8 cellular contexts compared by ENCODE assay signal in the genomic region with DNA sequence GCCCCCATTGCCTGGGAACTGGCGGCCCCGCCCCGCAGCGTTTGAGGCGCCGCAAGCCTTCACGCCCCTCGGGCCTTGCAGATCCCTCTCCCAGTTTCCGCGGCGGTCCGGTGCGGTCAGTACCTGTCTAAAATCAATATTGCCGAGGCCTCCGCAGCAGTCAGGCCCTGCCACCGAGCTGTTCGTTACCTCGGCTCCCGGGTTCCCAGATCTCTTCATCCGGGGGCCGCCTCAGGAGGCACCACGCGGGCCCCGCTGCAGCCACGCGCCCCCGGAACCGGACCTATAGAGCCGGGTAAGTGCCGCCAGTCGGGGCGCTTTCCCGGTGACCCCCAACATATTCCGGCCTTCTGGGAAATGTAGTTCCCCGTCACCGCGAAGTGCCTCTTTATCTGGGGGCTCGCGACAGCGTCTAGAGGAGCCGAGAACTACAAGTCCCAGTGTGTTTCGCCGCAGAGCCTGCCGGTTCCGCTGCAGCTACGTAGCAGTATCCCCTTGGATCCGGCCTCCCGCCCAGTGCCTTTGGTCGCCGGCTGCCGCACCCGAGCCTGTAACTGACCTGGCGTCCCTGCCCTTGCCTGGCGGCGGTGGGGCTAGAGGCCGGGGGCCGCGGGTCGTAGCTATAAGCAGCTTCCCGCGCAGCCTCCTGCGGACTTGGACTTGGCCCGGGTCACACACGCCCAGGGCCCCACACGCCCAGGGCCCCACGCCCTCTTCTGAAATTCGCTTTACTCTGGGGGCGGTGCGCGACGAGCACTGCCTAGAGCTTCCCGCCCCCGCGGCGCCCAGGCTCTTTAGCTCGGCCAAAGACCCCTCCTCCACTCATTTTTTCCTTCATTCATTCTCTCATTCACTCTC. TPM values are rescaled to one million over a fixed set of nuclear protein-coding genes. Genes with fewer than 3 reads are reported as not detected.
DNase-seq lines count a peak whose midpoint lies in the region; ATAC-seq and TF ChIP-seq lines count a peak whose summit lies in the region.

A gene with protein sequence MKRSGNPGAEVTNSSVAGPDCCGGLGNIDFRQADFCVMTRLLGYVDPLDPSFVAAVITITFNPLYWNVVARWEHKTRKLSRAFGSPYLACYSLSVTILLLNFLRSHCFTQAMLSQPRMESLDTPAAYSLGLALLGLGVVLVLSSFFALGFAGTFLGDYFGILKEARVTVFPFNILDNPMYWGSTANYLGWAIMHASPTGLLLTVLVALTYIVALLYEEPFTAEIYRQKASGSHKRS (minus strand): TSS at position 301 of the 858 bp plus-strand sequence. CDS start 82 bp downstream, at position 219.

- peak within 1 kb of the TSS; percentile 56 to 89 for H3K27ac ChIP-seq in coronary artery

- H3K27me3 Mint-ChIP-seq in activated CD4-positive, alpha-beta T cell treated with anti-CD3 and anti-CD28 coated beads, Interleukin-2, amount 10 ng/mL, durations not matched to agents 24 days and 14 days: no peaks in the 10 kb centered on the region

- POLR2A ChIA-PET in BJ (lab: Charles Lee): interaction anchor here (0.7 kb wide), 1 partner anchor 23 kb away, joined by 3 read pairs; no protein-coding TSS in a partner anchor

- H3K9me3 Mint-ChIP-seq in activated CD4-positive, alpha-beta T cell treated with anti-CD3 and anti-CD28 coated beads, Interleukin-2, amount 10 ng/mL, durations not matched to agents 24 days and 14 days: no peaks in the 10 kb centered on the region

- peak within 1 kb of the TSS; percentile 92 for H3K4me3 Mint-ChIP-seq in activated CD4-positive, alpha-beta T cell treated with anti-CD3 and anti-CD28 coated beads, Interleukin-2, amount 10 ng/mL, durations not matched to agents 24 days and 14 days

- CTCF ChIA-PET in BJ (lab: Yijun Ruan, JAX): interaction anchor here (0.7 to 5.8 kb wide), 7 partner anchors 15 to 270 kb away, joined by 3 to 29 read pairs (median 3); no protein-coding TSS in a partner anchor

- peaks cover 18% of the 10 kb centered on the region for H3K4me1 Mint-ChIP-seq in activated CD4-positive, alpha-beta T cell treated with anti-CD3 and anti-CD28 coated beads, Interleukin-2, amount 10 ng/mL, durations not matched to agents 24 days and 14 days

- DNase-seq in BJ (ENCODE audit: low read depth): peak; percentile 92
- peak; percentile 93 for DNase-seq in NCI-H526 treated with DMSO at 0.1 percent for 48 hours (lab: John Stamatoyannopoulos, UW)
- peak; percentile 98 for DNase-seq in activated CD4-positive, alpha-beta T cell treated with anti-CD3 and anti-CD28 coated beads, Interleukin-2, amount 10 ng/mL, durations not matched to agents 24 days and 14 days
- DNase-seq in coronary artery (ENCODE audit: low spot score): peak; percentile 99
- DNase-seq in left colon: peak; percentile 94 to 98
- DNase-seq in stimulated activated CD4-positive, alpha-beta T cell treated with anti-CD3 and anti-CD28 coated beads, Interleukin-1b, Interleukin-23, amount 100 ng/mL, for 48 hours: peak; percentile 97

- peaks cover 4% of the 10 kb centered on the region for H3K36me3 Mint-ChIP-seq in activated CD4-positive, alpha-beta T cell treated with anti-CD3 and anti-CD28 coated beads, Interleukin-2, amount 10 ng/mL, durations not matched to agents 24 days and 14 days (ENCODE audit: low read depth)

- no peaks in the 10 kb centered on the region for H3K36me3 ChIP-seq in BJ (ENCODE audit: control insufficient read depth, insufficient read depth, low read length)

- intact Hi-C loops in activated CD4-positive, alpha-beta T cell treated with anti-CD3 and anti-CD28 coated beads, Interleukin-2, amount 10 ng/mL, durations not matched to agents 24 days and 14 days (cut with micrococcal nuclease): loop anchor here (1.0 to 5.0 kb wide), 5 partner anchors 94 to 448 kb away; partner anchors contain the start of genes ATPAF2, DRC3, GID4 and RASD1
- intact Hi-C loops in left colon (cut with DNase I, micrococcal nuclease): no loop called here

- TF ChIP-seq CTCF in BJ (IDR thresholded peaks at IDR 0.05; ENCODE audit: insufficient read depth, low read depth, low read length): no peak
- TF ChIP-seq CTCF in coronary artery (IDR thresholded peaks at IDR 0.05): no peak

- no peaks in the 10 kb centered on the region for H3K27me3 ChIP-seq in BJ (ENCODE audit: control insufficient read depth, insufficient read depth, low read length)

- peak within 1 kb of the TSS; percentile 69 for H3K4me3 ChIP-seq in BJ (ENCODE audit: low read depth, low read length)
- peak within 1 kb of the TSS; percentile 78 for H3K4me3 ChIP-seq in coronary artery

- H3K27ac Mint-ChIP-seq in activated CD4-positive, alpha-beta T cell treated with anti-CD3 and anti-CD28 coated beads, Interleukin-2, amount 10 ng/mL, durations not matched to agents 24 days and 14 days: peak within 1 kb of the TSS; percentile 96

- ATAC-seq in GM19324 (IDR thresholded peaks at IDR 0.05; ENCODE audit: low FRiP score, unreplicated experiment) (peak; percentile 87), HG03469 (IDR thresholded peaks at IDR 0.05; ENCODE audit: unreplicated experiment) (peak; percentile 86), left colon (peak; percentile 93)

RNA-seq across cellular contexts. Expression of the gene that starts here (rescaled TPM):
- polyA plus RNA-seq in BJ (2011; rRNA removed): 29.8 and 50.7 TPM in 2 replicates
- polyA minus RNA-seq in BJ (2011; rRNA and poly(A)+ RNA removed): 18.7 and 26.4 TPM in 2 replicates
- 43.6 and 45.5 TPM in 2 replicates for total RNA-seq in activated CD4-positive, alpha-beta T cell treated with anti-CD3 and anti-CD28 coated beads, Interleukin-2, amount 10 ng/mL, durations not matched to agents 24 days and 14 days
- 10 to 100 TPM; 13.8 to 18.6 TPM for total RNA-seq in left colon

Comparison
In these comparisons a context has a peak if more than half of its experiments do, and no peak if none do; other contexts are left out.
1. Peak in every context shown above with its lines: DNase-seq, ATAC-seq, H3K4me3 ChIP-seq and H3K27ac ChIP-seq.